Comparison of ENCODE assay signal across 1 cellular context in genomic region chr19:48872182-48872883, GRCh38.
TF ChIP-seq lines count a peak whose summit lies in the region.

TSS of gene PPP1R15A (plus strand) at chr19:48872421. CDS start at chr19:48873234, 813 bp downstream.

TF ChIP-seq in HepG2, 621 proteins besides CTCF, POLR2A, EP300 and RAD21 (continued from another document and continues in another):
- TF ChIP-seq NPAS2 (CRISPR knock-in tag; IDR thresholded peaks at IDR 0.05; ENCODE audit: borderline replicate concordance): no peak
- TF ChIP-seq, protein P1, sequence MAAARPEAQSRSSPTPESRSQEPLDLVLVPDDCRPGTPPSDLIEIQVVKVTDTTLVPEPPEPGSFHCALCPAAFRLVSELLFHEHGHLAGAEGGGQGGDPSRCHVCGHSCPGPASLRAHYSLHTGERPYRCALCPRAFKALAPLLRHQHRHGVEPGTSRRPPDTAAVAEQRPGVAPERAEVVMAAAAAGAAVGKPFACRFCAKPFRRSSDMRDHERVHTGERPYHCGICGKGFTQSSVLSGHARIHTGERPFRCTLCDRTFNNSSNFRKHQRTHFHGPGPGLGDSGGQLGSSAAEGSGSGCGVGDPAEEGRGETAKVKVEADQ (CRISPR knock-in tag; IDR thresholded peaks at IDR 0.05; ENCODE audit: borderline replicate concordance): peak; percentile 90; the same call in 1 of the 2 replicates
- 0 out of 2 replicates have a peak, but pooled peaks have one; percentile 14 for TF ChIP-seq ZNF775 (CRISPR knock-in tag; IDR thresholded peaks at IDR 0.05; ENCODE audit: borderline replicate concordance)
- TF ChIP-seq HMGXB3 (CRISPR knock-in tag; IDR thresholded peaks at IDR 0.05; ENCODE audit: borderline replicate concordance): no peak
- no peak for TF ChIP-seq ZNF496 (CRISPR knock-in tag; IDR thresholded peaks at IDR 0.05; ENCODE audit: insufficient replicate concordance)
- TF ChIP-seq JARID2 (CRISPR knock-in tag; IDR thresholded peaks at IDR 0.05; ENCODE audit: insufficient replicate concordance): no peak
- no peak for TF ChIP-seq XBP1 (CRISPR knock-in tag; IDR thresholded peaks at IDR 0.05)
- no peak for TF ChIP-seq RERE (CRISPR knock-in tag; IDR thresholded peaks at IDR 0.05; ENCODE audit: low read depth)
- no peak for TF ChIP-seq SYNCRIP (IDR thresholded peaks at IDR 0.05; ENCODE audit: insufficient read depth, low read depth, low read length)
- peak; percentile 89; the same call in 1 of the 2 replicates for TF ChIP-seq FOXK1 (CRISPR knock-in tag; IDR thresholded peaks at IDR 0.05; ENCODE audit: borderline replicate concordance, low read depth)
- TF ChIP-seq ZNF678 (CRISPR knock-in tag; IDR thresholded peaks at IDR 0.05): 0 out of 2 replicates have a peak, but pooled peaks have one; percentile 54
- TF ChIP-seq ZNF569 (CRISPR knock-in tag; IDR thresholded peaks at IDR 0.05; ENCODE audit: borderline replicate concordance): no peak
- TF ChIP-seq MEF2D (CRISPR knock-in tag; IDR thresholded peaks at IDR 0.05): peak; percentile 60; the same call in 1 of the 2 replicates
- no peak for TF ChIP-seq GTF3A (CRISPR knock-in tag; conservative IDR thresholded peaks at IDR 0.05)
- TF ChIP-seq RARG (CRISPR knock-in tag; IDR thresholded peaks at IDR 0.05; ENCODE audit: low read depth): no peak
- 0 out of 2 replicates have a peak, but pooled peaks have one; percentile 52 for TF ChIP-seq ZNF564 (CRISPR knock-in tag; IDR thresholded peaks at IDR 0.05)
- TF ChIP-seq ADNP (CRISPR knock-in tag; IDR thresholded peaks at IDR 0.05): no peak
- TF ChIP-seq ZNF615 (CRISPR knock-in tag; IDR thresholded peaks at IDR 0.05; ENCODE audit: borderline replicate concordance): peak; percentile 9; the same call in 1 of the 2 replicates
- TF ChIP-seq ATF7 (IDR thresholded peaks at IDR 0.05): peak; percentile 66
- TF ChIP-seq ATF7 (CRISPR knock-in tag; IDR thresholded peaks at IDR 0.05): no peak
- TF ChIP-seq CREBL2 (CRISPR knock-in tag; IDR thresholded peaks at IDR 0.05; ENCODE audit: borderline replicate concordance): peak; percentile 84; the same call in 1 of the 2 replicates
- TF ChIP-seq HDAC6 (IDR thresholded peaks at IDR 0.05; ENCODE audit: low read depth, low read length): peak; percentile 82; the same call in 1 of the 2 replicates
- TF ChIP-seq MBD4 (IDR thresholded peaks at IDR 0.05; ENCODE audit: borderline replicate concordance, low read length): no peak
- no peak for TF ChIP-seq RFX1 (IDR thresholded peaks at IDR 0.05)
- TF ChIP-seq KLF15 (CRISPR knock-in tag; IDR thresholded peaks at IDR 0.05; ENCODE audit: borderline replicate concordance): no peak
- peak; percentile 69; the same call in 1 of the 2 replicates for TF ChIP-seq MAZ (IDR thresholded peaks at IDR 0.05; ENCODE audit: borderline replicate concordance, low read depth, low read length)
- TF ChIP-seq MAZ (CRISPR knock-in tag; IDR thresholded peaks at IDR 0.05; ENCODE audit: low read depth): peak; percentile 74
- TF ChIP-seq SP1 (IDR thresholded peaks at IDR 0.05): no peak
- peak; percentile 69; the same call in 1 of the 2 replicates for TF ChIP-seq SP1 (CRISPR knock-in tag; IDR thresholded peaks at IDR 0.05)
- TF ChIP-seq, protein P2, sequence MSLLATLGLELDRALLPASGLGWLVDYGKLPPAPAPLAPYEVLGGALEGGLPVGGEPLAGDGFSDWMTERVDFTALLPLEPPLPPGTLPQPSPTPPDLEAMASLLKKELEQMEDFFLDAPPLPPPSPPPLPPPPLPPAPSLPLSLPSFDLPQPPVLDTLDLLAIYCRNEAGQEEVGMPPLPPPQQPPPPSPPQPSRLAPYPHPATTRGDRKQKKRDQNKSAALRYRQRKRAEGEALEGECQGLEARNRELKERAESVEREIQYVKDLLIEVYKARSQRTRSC (CRISPR knock-in tag; IDR thresholded peaks at IDR 0.05; ENCODE audit: low read depth): no peak
- TF ChIP-seq CC2D1A (CRISPR knock-in tag; IDR thresholded peaks at IDR 0.05): no peak
- peak; percentile 93 for TF ChIP-seq HOXA3 (CRISPR knock-in tag; IDR thresholded peaks at IDR 0.05)
- TF ChIP-seq ZNF549 (CRISPR knock-in tag; IDR thresholded peaks at IDR 0.05): no peak
- no peak for TF ChIP-seq AFF4 (CRISPR knock-in tag; IDR thresholded peaks at IDR 0.05)
- TF ChIP-seq RARA (CRISPR knock-in tag; IDR thresholded peaks at IDR 0.05): no peak
- no peak for TF ChIP-seq THYN1 (CRISPR knock-in tag; IDR thresholded peaks at IDR 0.05; ENCODE audit: borderline replicate concordance, low read depth)
